32 cellular contexts compared by ENCODE assay signal in genomic region chr20:63438121-63438520, GRCh38. TPM values are rescaled to one million over a fixed set of nuclear protein-coding genes. Genes with fewer than 3 reads are reported as not detected.
"Had no signal": no experiment of that assay in that cellular context is flagged by ENCODE, and none has a peak within 500 bp of the region (broad histone marks: within the 10 kb centered on the region; RNA-seq: fewer than 3 reads in every experiment).

No MANE protein-coding gene starts in this region.

- DNase-seq: activated effector memory CD4-positive, alpha-beta T cell treated with anti-CD3 and anti-CD28 coated beads, Interleukin-2, amount 50 U/mL, for 16 hours; activated effector memory CD4-positive, alpha-beta T cell treated with Interleukin-2 at 50 U/mL for 16 hours; activated gamma-delta T cell; activated gamma-delta T cell treated with Interleukin-2 at 50 U/mL for 16 hours; activated naive CD4-positive, alpha-beta T cell; activated naive CD4-positive, alpha-beta T cell treated with anti-CD3 and anti-CD28 coated beads for 36 hours; activated naive CD4-positive, alpha-beta T cell treated with anti-CD3 and anti-CD28 coated beads, Interleukin-2, amount 10 ng/mL, durations not matched to agents 7 days and 5 days; activated naive CD4-positive, alpha-beta T cell treated with anti-CD3 and anti-CD28 coated beads, Interleukin-2, amount 50 U/mL, for 16 hours; activated naive CD4-positive, alpha-beta T cell treated with Interleukin-2 at 50 U/mL for 16 hours; activated naive CD8-positive, alpha-beta T cell treated with anti-CD3 and anti-CD28 coated beads for 36 hours; activated naive CD8-positive, alpha-beta T cell treated with anti-CD3 and anti-CD28 coated beads, Interleukin-2, amount 10 ng/mL, durations not matched to agents 7 days and 5 days; activated naive CD8-positive, alpha-beta T cell treated with anti-CD3 and anti-CD28 coated beads, Interleukin-2, amount 50 U/mL, for 24 hours; activated T-cell treated with anti-CD3 and anti-CD28 coated beads, Interleukin-2, amount 50 U/mL, for 1 hour; activated T-cell treated with anti-CD3 and anti-CD28 coated beads, Interleukin-2, amount 50 U/mL, for 24 hours; activated T-cell treated with anti-CD3 and anti-CD28 coated beads, Interleukin-2, amount 50 U/mL, for 4 hours; activated T-cell treated with anti-CD3 and anti-CD28 coated beads, Interleukin-2, amount 50 U/mL, for 48 hours; activated T-cell treated with anti-CD3 and anti-CD28 coated beads, Interleukin-2, amount 50 U/mL, for 72 hours; adrenal gland; amniotic stem cell; amygdala; anterior cingulate cortex; aorta; body of pancreas; brain microvascular endothelial cell; caudate nucleus; central memory CD4-positive, alpha-beta T cell; cerebellar nuclear complex had no signal

- H3K4me1 ChIP-seq: adrenal gland, ascending aorta, body of pancreas, breast epithelium had no signal

- H3K27ac ChIP-seq: adrenal gland, ascending aorta, body of pancreas, brain microvascular endothelial cell, breast epithelium, cardiac muscle cell had no signal

- H3K36me3 ChIP-seq: adrenal gland, ascending aorta, brain microvascular endothelial cell, breast epithelium, cardiac muscle cell had no signal

- ATAC-seq: activated naive CD4-positive, alpha-beta T cell treated with anti-CD3 and anti-CD28 coated beads, Interleukin-2, amount 50 U/mL, for 72 hours; activated naive CD8-positive, alpha-beta T cell treated with anti-CD3 and anti-CD28 coated beads, Interleukin-2, amount 50 U/mL, for 24 hours; activated T-cell treated with anti-CD3 and anti-CD28 coated beads, Interleukin-2, amount 50 U/mL, for 4 hours; activated T-cell treated with anti-CD3 and anti-CD28 coated beads, Interleukin-2, amount 50 U/mL, for 72 hours; activated T-helper 17 cell treated with anti-CD3 and anti-CD28 coated beads, Interleukin-2, amount 50 U/mL, for 72 hours; body of pancreas had no signal

- H3K27me3 ChIP-seq: adrenal gland, ascending aorta, body of pancreas, brain microvascular endothelial cell, cardiac muscle cell had no signal

- H3K9me3 ChIP-seq: adrenal gland, ascending aorta, body of pancreas, breast epithelium had no signal

- H3K4me3 ChIP-seq: adrenal gland, ascending aorta, body of pancreas, breast epithelium, cardiac muscle cell had no signal

RNA-seq across cellular contexts. Expression of gene KCNQ2, which starts 34.3 kb away (rescaled TPM):
- polyA plus RNA-seq: aorta had no signal
